Comparison of ENCODE assay signal across 33 cellular contexts in genomic region chr19:41670755-41671154, GRCh38. TPM values are rescaled to one million over a fixed set of nuclear protein-coding genes. Genes with fewer than 3 reads are reported as not detected.
"Had no signal": no experiment of that assay in that cellular context is flagged by ENCODE, and none has a peak within 500 bp of the region (broad histone marks: within the 10 kb centered on the region; RNA-seq: fewer than 3 reads in every experiment).

No MANE protein-coding gene starts in this region.

- H3K27ac ChIP-seq: ascending aorta, cardiac muscle cell, VCaP had no signal

- H3K27me3 ChIP-seq: ascending aorta, cardiac muscle cell had no signal

- H3K4me3 ChIP-seq: ascending aorta, cardiac muscle cell had no signal

- H3K36me3 ChIP-seq: ascending aorta, cardiac muscle cell had no signal

- ATAC-seq: activated CD8-positive, alpha-beta T cell treated with anti-CD3 and anti-CD28 coated beads for 36 hours; activated naive CD8-positive, alpha-beta T cell treated with anti-CD3 and anti-CD28 coated beads, Interleukin-2, amount 50 U/mL, for 24 hours; activated T-cell treated with anti-CD3 and anti-CD28 coated beads, Interleukin-2, amount 50 U/mL, for 4 hours; activated T-cell treated with anti-CD3 and anti-CD28 coated beads, Interleukin-2, amount 50 U/mL, for 72 hours; activated T-helper 17 cell treated with anti-CD3 and anti-CD28 coated beads, Interleukin-2, amount 50 U/mL, for 72 hours had no signal

- DNase-seq: activated B cell treated with CpG ODN at 0.5 μM for 24 hours; activated CD4-positive, alpha-beta memory T cell treated with anti-CD3 and anti-CD28 coated beads for 36 hours; activated CD4-positive, alpha-beta T cell treated with anti-CD3 and anti-CD28 coated beads for 4 hours; activated CD4-positive, alpha-beta T cell treated with anti-CD3 and anti-CD28 coated beads, Interleukin-2, amount 10 ng/mL, durations not matched to agents 24 days and 14 days; activated CD4-positive, alpha-beta T cell treated with anti-CD3 and anti-CD28 coated beads, Interleukin-2, amount 50 U/mL, for 1 hour; activated CD4-positive, alpha-beta T cell treated with anti-CD3 and anti-CD28 coated beads, Interleukin-2, amount 50 U/mL, for 4 hours; activated CD4-positive, CD25-positive, alpha-beta regulatory T cell treated with anti-CD3 and anti-CD28 coated beads, Interleukin-2, amount 50 U/mL, for 72 hours; activated CD8-positive, alpha-beta memory T cell treated with anti-CD3 and anti-CD28 coated beads, Interleukin-2, amount 50 U/mL, for 4 hours; activated CD8-positive, alpha-beta T cell treated with anti-CD3 and anti-CD28 coated beads for 36 hours; activated effector memory CD4-positive, alpha-beta T cell treated with anti-CD3 and anti-CD28 coated beads, Interleukin-2, amount 50 U/mL, for 16 hours; activated gamma-delta T cell treated with Interleukin-2 at 50 U/mL for 16 hours; activated naive CD4-positive, alpha-beta T cell; activated naive CD4-positive, alpha-beta T cell treated with anti-CD3 and anti-CD28 coated beads, Interleukin-2, amount 10 ng/mL, durations not matched to agents 7 days and 5 days; activated naive CD8-positive, alpha-beta T cell treated with anti-CD3 and anti-CD28 coated beads, Interleukin-2, amount 10 ng/mL, durations not matched to agents 7 days and 5 days; activated naive CD8-positive, alpha-beta T cell treated with anti-CD3 and anti-CD28 coated beads, Interleukin-2, amount 50 U/mL, for 24 hours; activated T-cell treated with anti-CD3 and anti-CD28 coated beads for 4 hours; activated T-cell treated with anti-CD3 and anti-CD28 coated beads, Interleukin-2, amount 50 U/mL, for 1 hour; activated T-cell treated with anti-CD3 and anti-CD28 coated beads, Interleukin-2, amount 50 U/mL, for 4 hours; activated T-cell treated with anti-CD3 and anti-CD28 coated beads, Interleukin-2, amount 50 U/mL, for 72 hours; amygdala; anterior cingulate cortex; caudate nucleus; cerebellar nuclear complex; T-helper 1 cell; T-helper 2 cell; T-helper 9 cell had no signal

- H3K4me1 ChIP-seq: ascending aorta had no signal

RNA-seq across cellular contexts. Expression of gene CEACAM7, which starts 17.3 kb away (rescaled TPM):
- total RNA-seq: activated B cell treated with CpG ODN at 0.5 μM for 24 hours; activated CD4-positive, alpha-beta memory T cell treated with anti-CD3 and anti-CD28 coated beads for 36 hours; activated CD4-positive, alpha-beta T cell treated with anti-CD3 and anti-CD28 coated beads, Interleukin-2, amount 10 ng/mL, durations not matched to agents 24 days and 14 days; activated CD8-positive, alpha-beta memory T cell treated with anti-CD3 and anti-CD28 coated beads for 36 hours; activated CD8-positive, alpha-beta T cell treated with anti-CD3 and anti-CD28 coated beads for 36 hours; activated naive CD8-positive, alpha-beta T cell treated with anti-CD3 and anti-CD28 coated beads, Interleukin-2, amount 10 ng/mL, durations not matched to agents 7 days and 5 days; activated T-cell treated with anti-CD3 and anti-CD28 coated beads, Interleukin-2, amount 50 U/mL, for 72 hours; activated T-helper 1 cell treated with anti-CD3 and anti-CD28 coated beads, Interleukin-12 subunit alpha, Interleukin-12 subunit beta, Interleukin-2, Interleukin-4 antibody, amounts not matched to agents 30 ng/mL and 10 ng/mL and 1 ng/mL, durations not matched to agents 14 hours and 24 hours and 36 hours; activated T-helper 17 cell treated with anti-CD3 and anti-CD28 coated beads, Interleukin-2, amount 50 U/mL, for 72 hours; ascending aorta; cardiac muscle cell had no signal

RNA-seq across cellular contexts. Expression of gene CEACAM5, which starts 37.7 kb away (rescaled TPM):
- total RNA-seq: activated B cell treated with CpG ODN at 0.5 μM for 24 hours; activated CD4-positive, alpha-beta memory T cell treated with anti-CD3 and anti-CD28 coated beads for 36 hours; activated CD4-positive, alpha-beta T cell treated with anti-CD3 and anti-CD28 coated beads, Interleukin-2, amount 10 ng/mL, durations not matched to agents 24 days and 14 days; activated CD8-positive, alpha-beta memory T cell treated with anti-CD3 and anti-CD28 coated beads for 36 hours; activated CD8-positive, alpha-beta T cell treated with anti-CD3 and anti-CD28 coated beads for 36 hours; activated naive CD8-positive, alpha-beta T cell treated with anti-CD3 and anti-CD28 coated beads, Interleukin-2, amount 10 ng/mL, durations not matched to agents 7 days and 5 days; activated T-cell treated with anti-CD3 and anti-CD28 coated beads, Interleukin-2, amount 50 U/mL, for 72 hours; activated T-helper 1 cell treated with anti-CD3 and anti-CD28 coated beads, Interleukin-12 subunit alpha, Interleukin-12 subunit beta, Interleukin-2, Interleukin-4 antibody, amounts not matched to agents 30 ng/mL and 10 ng/mL and 1 ng/mL, durations not matched to agents 14 hours and 24 hours and 36 hours; activated T-helper 17 cell treated with anti-CD3 and anti-CD28 coated beads, Interleukin-2, amount 50 U/mL, for 72 hours; ascending aorta; cardiac muscle cell had no signal

RNA-seq across cellular contexts. Expression of gene CEACAM4, which starts 43.9 kb away (rescaled TPM):
- total RNA-seq: activated B cell treated with CpG ODN at 0.5 μM for 24 hours; activated CD4-positive, alpha-beta memory T cell treated with anti-CD3 and anti-CD28 coated beads for 36 hours; activated CD4-positive, alpha-beta T cell treated with anti-CD3 and anti-CD28 coated beads, Interleukin-2, amount 10 ng/mL, durations not matched to agents 24 days and 14 days; activated CD8-positive, alpha-beta memory T cell treated with anti-CD3 and anti-CD28 coated beads for 36 hours; activated CD8-positive, alpha-beta T cell treated with anti-CD3 and anti-CD28 coated beads for 36 hours; activated naive CD8-positive, alpha-beta T cell treated with anti-CD3 and anti-CD28 coated beads, Interleukin-2, amount 10 ng/mL, durations not matched to agents 7 days and 5 days; activated T-cell treated with anti-CD3 and anti-CD28 coated beads, Interleukin-2, amount 50 U/mL, for 4 hours; activated T-cell treated with anti-CD3 and anti-CD28 coated beads, Interleukin-2, amount 50 U/mL, for 72 hours; activated T-helper 1 cell treated with anti-CD3 and anti-CD28 coated beads, Interleukin-12 subunit alpha, Interleukin-12 subunit beta, Interleukin-2, Interleukin-4 antibody, amounts not matched to agents 30 ng/mL and 10 ng/mL and 1 ng/mL, durations not matched to agents 14 hours and 24 hours and 36 hours; activated T-helper 17 cell treated with anti-CD3 and anti-CD28 coated beads, Interleukin-2, amount 50 U/mL, for 72 hours; ascending aorta; bronchial epithelial cell; cardiac muscle cell had no signal
